In the genomic region with DNA sequence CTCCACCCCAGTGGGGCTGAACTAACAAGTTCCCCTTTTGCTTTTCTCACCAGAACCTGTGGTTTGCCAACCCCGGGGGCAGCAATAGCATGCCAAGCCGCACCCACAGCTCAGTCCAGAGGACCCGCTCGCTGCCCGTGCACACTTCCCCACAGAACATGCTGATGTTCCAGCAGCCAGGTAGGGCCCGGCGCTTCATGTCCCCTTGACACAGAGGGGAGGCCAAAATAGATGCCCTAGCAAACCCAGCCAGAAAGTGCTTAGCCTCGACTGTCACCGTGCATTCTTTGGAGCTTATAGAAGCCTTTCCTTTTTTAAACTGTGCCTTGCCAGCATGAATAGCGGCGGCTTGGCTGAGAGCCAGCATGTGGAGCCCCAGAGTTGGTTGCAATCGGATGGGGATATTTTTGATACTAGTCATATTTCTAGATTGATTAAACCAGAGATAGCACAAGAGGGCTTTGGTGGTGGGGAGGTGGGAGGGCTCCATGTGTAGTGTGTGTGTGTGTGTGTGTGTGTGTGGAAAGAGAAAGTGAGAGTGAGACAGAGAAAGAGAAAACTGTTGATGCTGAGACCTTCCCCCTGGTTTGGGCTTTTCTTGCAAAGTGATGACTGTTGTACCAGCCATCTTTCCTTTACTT, we compare ENCODE assay signal across 9 cellular contexts.
DNase-seq lines count a peak whose midpoint lies in the region; ATAC-seq, FAIRE-seq and TF ChIP-seq lines count a peak whose summit lies in the region.
"Had no signal": no experiment of that assay in that cellular context is flagged by ENCODE, and none has a peak within 500 bp of the region (broad histone marks: within the 10 kb centered on the region; RNA-seq: fewer than 3 reads in every experiment).

No MANE protein-coding gene starts in this region.

- dilution Hi-C loops in endothelial cell of umbilical vein (cut with MboI; ENCODE audit: extremely low pct_ligation_motif_present, low sequenced_read_pairs) = no loop called here

- H3K27ac Mint-ChIP-seq in activated CD4-positive, alpha-beta T cell treated with anti-CD3 and anti-CD28 coated beads, Interleukin-2, amount 10 ng/mL, durations not matched to agents 7 days and 5 days = peak overlapping the region; percentile 78
- H3K27ac Mint-ChIP-seq in endothelial cell (ENCODE audit: unreplicated experiment) = no peak overlapping the region

- no peaks in the 10 kb centered on the region for H3K27me3 ChIP-seq in endothelial cell of umbilical vein (ENCODE audit: control insufficient read depth in 2 of 2, insufficient read depth in 2 of 2, low read length in 2 of 2)
- no peaks in the 10 kb centered on the region for H3K27me3 ChIP-seq in gastrocnemius medialis

- TF ChIP-seq POLR2A in endothelial cell of umbilical vein (IDR thresholded peaks at IDR 0.05; ENCODE audit: low read depth, low read length) = no peak
- no peak for TF ChIP-seq POLR2A in gastrocnemius medialis (IDR thresholded peaks at IDR 0.05)

- no peaks in the 10 kb centered on the region for H3K9me3 Mint-ChIP-seq in activated CD4-positive, alpha-beta T cell treated with anti-CD3 and anti-CD28 coated beads, Interleukin-2, amount 10 ng/mL, durations not matched to agents 7 days and 5 days
- no peaks in the 10 kb centered on the region for H3K9me3 Mint-ChIP-seq in endothelial cell (ENCODE audit: unreplicated experiment)

- no peak for TF ChIP-seq CTCF in endothelial cell of umbilical vein (IDR thresholded peaks at IDR 0.05; ENCODE audit: extremely low read depth in 1 of 2, insufficient read depth in 1 of 2, low read depth in 1 of 2, low read length in 2 of 2)
- TF ChIP-seq CTCF in gastrocnemius medialis (IDR thresholded peaks at IDR 0.05 in 4 of 5, conservative IDR thresholded peaks at IDR 0.05 in 1 of 5) = no peak
- TF ChIP-seq CTCF in endothelial cell (IDR thresholded peaks at IDR 0.05; ENCODE audit: unreplicated experiment) = no peak

- DNase-seq in Daoy (ENCODE audit: low read depth) (peak; percentile 78), KBM-7 (peak; percentile 85), endothelial cell of umbilical vein (ENCODE audit: low read depth, low spot score) (no peak), gastrocnemius medialis (peak in 1 of 2 donors; percentile 43), endothelial cell (ENCODE audit: low spot score) (no peak), HEK293T (ENCODE audit: extremely low spot score) (no peak), HPDE6-E6E7 (ENCODE audit: extremely low spot score) (no peak)
- peak; percentile 62 for DNase-seq in activated CD4-positive, alpha-beta T cell treated with anti-CD3 and anti-CD28 coated beads, Interleukin-2, amount 10 ng/mL, durations not matched to agents 7 days and 5 days

- no peak overlapping the region for H3K27ac ChIP-seq in endothelial cell of umbilical vein (ENCODE audit: insufficient read depth, low read depth, low read length)
- H3K27ac ChIP-seq in gastrocnemius medialis = peak overlapping the region; percentile 83 to 94 (median 88)

- FAIRE-seq in endothelial cell of umbilical vein (lab: Jason Lieb, UNC) = peak; percentile 49
- FAIRE-seq: H1 had no signal

- H3K9me3 ChIP-seq in endothelial cell of umbilical vein (replicated peaks; ENCODE audit: control insufficient read depth, insufficient read depth, low read length) (no peaks in the 10 kb centered on the region), gastrocnemius medialis (no peaks in the 10 kb centered on the region)

- H3K4me1 Mint-ChIP-seq in activated CD4-positive, alpha-beta T cell treated with anti-CD3 and anti-CD28 coated beads, Interleukin-2, amount 10 ng/mL, durations not matched to agents 7 days and 5 days = peaks cover 59% of the 10 kb centered on the region
- H3K4me1 Mint-ChIP-seq in endothelial cell (ENCODE audit: unreplicated experiment) = peaks cover 14% of the 10 kb centered on the region

- POLR2A ChIA-PET in activated CD4-positive, alpha-beta T cell treated with anti-CD3 and anti-CD28 coated beads, Interleukin-2, amount 10 ng/mL, durations not matched to agents 7 days and 5 days (lab: Charles Lee) = no interaction called here
- POLR2A ChIA-PET in endothelial cell of umbilical vein (lab: Charles Lee) (no interaction called here), HEK293T (lab: Yijun Ruan, JAX) (interaction anchor here (0.9 kb wide), 1 partner anchor 210 kb away, joined by 3 read pairs; no protein-coding TSS in a partner anchor)

- H3K4me3 ChIP-seq in endothelial cell of umbilical vein (replicated peaks in 1 of 3; ENCODE audit: insufficient read depth in 1 of 3, low read depth in 1 of 3, low read length in 3 of 3) (no peak overlapping the region), gastrocnemius medialis (no peak overlapping the region)

- ATAC-seq in gastrocnemius medialis = no peak

- in situ Hi-C loops in KBM-7 (cut with MboI; ENCODE audit: low pct_unique_long_range_greater_than_20kb, low sequenced_read_pairs) (no loop called here), gastrocnemius medialis (cut with MboI; ENCODE audit: low sequenced_read_pairs in 4 of 4) (loop anchor here in 3 of 4 donors (5.0 to 10.0 kb wide), 3 partner anchors 82 to 214 kb away; partner anchors contain the start of gene SAMD4A (in 1 of the 3))

- H3K4me3 Mint-ChIP-seq in activated CD4-positive, alpha-beta T cell treated with anti-CD3 and anti-CD28 coated beads, Interleukin-2, amount 10 ng/mL, durations not matched to agents 7 days and 5 days = peak overlapping the region; percentile 52
- H3K4me3 Mint-ChIP-seq in endothelial cell (ENCODE audit: unreplicated experiment) = no peak overlapping the region

- no peak overlapping the region for H3K9ac ChIP-seq in endothelial cell of umbilical vein (replicated peaks; ENCODE audit: extremely low read depth, insufficient read depth, low read length)

- H3K36me3 Mint-ChIP-seq in activated CD4-positive, alpha-beta T cell treated with anti-CD3 and anti-CD28 coated beads, Interleukin-2, amount 10 ng/mL, durations not matched to agents 7 days and 5 days (ENCODE audit: low read depth) = no peaks in the 10 kb centered on the region
- H3K36me3 Mint-ChIP-seq in endothelial cell (ENCODE audit: low read depth, unreplicated experiment) = peaks cover 4% of the 10 kb centered on the region

- no peak overlapping the region for H2AFZ ChIP-seq in endothelial cell of umbilical vein (ENCODE audit: low read depth, low read length)

- H3K4me1 ChIP-seq in endothelial cell of umbilical vein (ENCODE audit: control insufficient read depth, extremely low read depth, insufficient read depth, low read length) (peaks cover 28% of the 10 kb centered on the region), gastrocnemius medialis (peaks cover 58 to 62% of the 10 kb centered on the region in 2 donors)

- no peak overlapping the region for H3K4me2 ChIP-seq in endothelial cell of umbilical vein (ENCODE audit: insufficient read depth, low read length)

- H4K20me1 ChIP-seq in endothelial cell of umbilical vein (replicated peaks; ENCODE audit: control insufficient read depth, extremely low read depth, insufficient read depth, low read length) = no peaks in the 10 kb centered on the region

- BruUV-seq in endothelial cell of umbilical vein (replicated peaks; lab: Mats Ljungman, UMichigan) = no TSS peak

- intact Hi-C loops in endothelial cell of umbilical vein (cut with micrococcal nuclease) = no loop called here
- intact Hi-C loops in gastrocnemius medialis (cut with DNase I; ENCODE audit: low total_unique reads) = no loop called here

- H3K27me3 Mint-ChIP-seq in activated CD4-positive, alpha-beta T cell treated with anti-CD3 and anti-CD28 coated beads, Interleukin-2, amount 10 ng/mL, durations not matched to agents 7 days and 5 days = peaks cover 3% of the 10 kb centered on the region
- H3K27me3 Mint-ChIP-seq in endothelial cell (ENCODE audit: unreplicated experiment) = peaks cover 7% of the 10 kb centered on the region

- H3K79me2 ChIP-seq in endothelial cell of umbilical vein (ENCODE audit: control insufficient read depth, insufficient read depth, low read length) = no peaks in the 10 kb centered on the region

- peaks cover 10 to 32% of the 10 kb centered on the region in 2 experiments for H3K36me3 ChIP-seq in endothelial cell of umbilical vein (ENCODE audit: control insufficient read depth in 2 of 2, extremely low read depth in 1 of 2, insufficient read depth in 2 of 2, low read length in 2 of 2)
- H3K36me3 ChIP-seq in gastrocnemius medialis = peaks cover 0 to 8% of the 10 kb centered on the region in 2 donors

- CTCF ChIA-PET in activated CD4-positive, alpha-beta T cell treated with anti-CD3 and anti-CD28 coated beads, Interleukin-2, amount 10 ng/mL, durations not matched to agents 7 days and 5 days (lab: Charles Lee) = interaction anchor here (1.1 to 5.8 kb wide), 7 partner anchors 11 to 210 kb away, joined by 4 to 110 read pairs (median 7); partner anchors contain the start of gene SAMD4A
- CTCF ChIA-PET in endothelial cell of umbilical vein (lab: Charles Lee) (interaction anchor here (1.3 to 6.4 kb wide), 4 partner anchors 17 to 226 kb away, joined by 3 to 286 read pairs (median 8); partner anchors contain the start of gene SAMD4A), HEK293T (lab: Yijun Ruan, JAX) (interaction anchor here (1.2 to 3.8 kb wide), 4 partner anchors 8 to 212 kb away, joined by 3 to 30 read pairs (median 6); no protein-coding TSS in a partner anchor)

- no peaks in the 10 kb centered on the region for H3K9me1 ChIP-seq in endothelial cell of umbilical vein (replicated peaks; ENCODE audit: control insufficient read depth, extremely low read depth, insufficient read depth, low read length)

TF ChIP-seq in endothelial cell of umbilical vein, 7 proteins besides CTCF, POLR2A, EP300 and RAD21 (continues in another document):
- TF ChIP-seq MYC (IDR thresholded peaks at IDR 0.05; ENCODE audit: low read depth, low read length) (no peak), FOS (IDR thresholded peaks at IDR 0.05; ENCODE audit: borderline replicate concordance, insufficient read depth, low read length) (no peak), GATA2 (IDR thresholded peaks at IDR 0.05; ENCODE audit: insufficient read depth, insufficient read length, low read depth, low read length) (no peak), EZH2 (IDR thresholded peaks at IDR 0.05; ENCODE audit: borderline replicate concordance, low read depth, low read length, severe bottlenecking) (no peak)

TF ChIP-seq in HEK293T, 16 proteins besides CTCF, POLR2A, EP300 and RAD21 (continues in another document):
- no peak for TF ChIP-seq ARNT (IDR thresholded peaks at IDR 0.05)
- TF ChIP-seq L3MBTL2 (conservative IDR thresholded peaks at IDR 0.05) = no peak
- no peak for TF ChIP-seq CTBP1 (IDR thresholded peaks at IDR 0.05; ENCODE audit: borderline replicate concordance)
- no peak for TF ChIP-seq BHLHE40 (IDR thresholded peaks at IDR 0.05; ENCODE audit: borderline replicate concordance)
- no peak for TF ChIP-seq FOXM1 (IDR thresholded peaks at IDR 0.05; ENCODE audit: borderline replicate concordance)
- no peak for TF ChIP-seq LEF1 (IDR thresholded peaks at IDR 0.05; ENCODE audit: borderline replicate concordance)
- no peak for TF ChIP-seq ELF4 (IDR thresholded peaks at IDR 0.05)
- no peak for TF ChIP-seq HDGF (IDR thresholded peaks at IDR 0.05; ENCODE audit: borderline replicate concordance)
- no peak for TF ChIP-seq FOXK2 (IDR thresholded peaks at IDR 0.05)
- TF ChIP-seq SP1 (IDR thresholded peaks at IDR 0.05) = no peak

Comparison
In these comparisons a context has a peak if more than half of its experiments do, and no peak if none do; other contexts are left out.
1. DNase-seq: peak in Daoy (single experiment), KBM-7 (single experiment) and activated CD4-positive, alpha-beta T cell treated with anti-CD3 and anti-CD28 coated beads, Interleukin-2, amount 10 ng/mL, durations not matched to agents 7 days and 5 days (single experiment); none in endothelial cell of umbilical vein (single experiment), endothelial cell (single experiment), HEK293T (single experiment) and HPDE6-E6E7 (single experiment).